Comparison of ENCODE assay signal across 10 cellular contexts in the genomic region with DNA sequence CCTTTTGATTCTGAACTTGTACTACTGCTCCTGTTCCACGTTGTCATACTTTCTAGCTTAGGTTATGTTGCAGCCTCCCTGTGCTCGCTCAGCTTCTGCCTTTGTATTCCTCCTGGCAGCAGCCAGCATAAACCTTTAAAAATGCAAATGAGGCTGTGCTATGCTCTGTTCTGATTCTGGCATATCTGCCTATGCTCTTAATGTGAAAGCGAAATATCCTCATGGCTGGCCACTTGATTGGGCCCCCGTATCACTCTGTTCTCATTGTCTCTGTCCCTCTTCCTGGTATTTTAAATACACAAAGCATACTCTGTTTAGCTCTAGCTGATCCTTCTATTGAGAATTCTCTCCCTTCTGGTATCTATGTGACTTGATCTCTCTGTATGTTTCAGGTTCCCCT.
DNase-seq lines count a peak whose midpoint lies in the region; ATAC-seq and TF ChIP-seq lines count a peak whose summit lies in the region.
"Had no signal": no experiment of that assay in that cellular context is flagged by ENCODE, and none has a peak within 500 bp of the region (broad histone marks: within the 10 kb centered on the region; RNA-seq: fewer than 3 reads in every experiment).

No MANE protein-coding gene starts in this region.

- WGBS in body of pancreas, 2 donors: 54 to 78% methylated on average over 4 of the region's 4 CpGs

- H3K4me1 ChIP-seq in body of pancreas: peaks cover 19% of the 10 kb centered on the region

- CTCF ChIA-PET in activated CD4-positive, alpha-beta T cell treated with anti-CD3 and anti-CD28 coated beads, Interleukin-2, amount 10 ng/mL, durations not matched to agents 7 days and 5 days (lab: Charles Lee): interaction anchor here (1.2 kb wide), 1 partner anchor 27 kb away, joined by 3 read pairs; no protein-coding TSS in a partner anchor

- TF ChIP-seq POLR2A in body of pancreas (IDR thresholded peaks at IDR 0.05): no peak

- H3K4me3 ChIP-seq in body of pancreas: no peak overlapping the region
- H3K4me3 ChIP-seq: Peyer's patch had no signal

- peaks cover 7% of the 10 kb centered on the region for H3K36me3 Mint-ChIP-seq in activated CD4-positive, alpha-beta T cell treated with anti-CD3 and anti-CD28 coated beads, Interleukin-2, amount 10 ng/mL, durations not matched to agents 7 days and 5 days (ENCODE audit: low read depth)

- no peaks in the 10 kb centered on the region for H3K9me3 ChIP-seq in body of pancreas
- H3K9me3 ChIP-seq: Peyer's patch had no signal

- POLR2A ChIA-PET in activated CD4-positive, alpha-beta T cell treated with anti-CD3 and anti-CD28 coated beads, Interleukin-2, amount 10 ng/mL, durations not matched to agents 7 days and 5 days (lab: Charles Lee): no interaction called here

- H3K27me3 ChIP-seq in body of pancreas: no peaks in the 10 kb centered on the region
- H3K27me3 ChIP-seq: Peyer's patch had no signal

- H3K27ac ChIP-seq in body of pancreas: no peak overlapping the region
- H3K27ac ChIP-seq: Peyer's patch had no signal

- peak overlapping the region; percentile 26 for H3K27ac Mint-ChIP-seq in activated CD4-positive, alpha-beta T cell treated with anti-CD3 and anti-CD28 coated beads, Interleukin-2, amount 10 ng/mL, durations not matched to agents 7 days and 5 days
- H3K27ac Mint-ChIP-seq in stimulated activated naive CD8-positive, alpha-beta T cell treated with anti-CD3 and anti-CD28 coated beads, Interleukin-15, amount 100 ng/mL, for 72 hours: peak overlapping the region; percentile 38 to 70

- no peak for DNase-seq in activated CD4-positive, alpha-beta T cell treated with anti-CD3 and anti-CD28 coated beads, Interleukin-2, amount 10 ng/mL, durations not matched to agents 7 days and 5 days
- no peak for DNase-seq in activated CD4-positive, alpha-beta T cell treated with anti-CD3 and anti-CD28 coated beads for 48 hours
- DNase-seq in body of pancreas (no peak), NCI-H2196 (lab: John Stamatoyannopoulos, UW; ENCODE audit: unreplicated experiment) (no peak), NCI-H1092 treated with DMSO at 0.1 percent for 48 hours (lab: John Stamatoyannopoulos, UW) (no peak)
- no peak for DNase-seq in stimulated activated naive CD8-positive, alpha-beta T cell treated with anti-CD3 and anti-CD28 coated beads, Interleukin-15, amount 100 ng/mL, for 72 hours
- DNase-seq: amygdala, Peyer's patch had no signal

- H3K9me3 Mint-ChIP-seq in activated CD4-positive, alpha-beta T cell treated with anti-CD3 and anti-CD28 coated beads, Interleukin-2, amount 10 ng/mL, durations not matched to agents 7 days and 5 days: peaks cover 2% of the 10 kb centered on the region
- no peaks in the 10 kb centered on the region for H3K9me3 Mint-ChIP-seq in stimulated activated naive CD8-positive, alpha-beta T cell treated with anti-CD3 and anti-CD28 coated beads, Interleukin-15, amount 100 ng/mL, for 72 hours

- H3K36me3 ChIP-seq in body of pancreas (replicated peaks in 1 of 2; ENCODE audit: insufficient read depth in 1 of 2, low read depth in 2 of 2): no peaks in the 10 kb centered on the region
- H3K36me3 ChIP-seq: Peyer's patch had no signal

- H3K4me1 Mint-ChIP-seq in activated CD4-positive, alpha-beta T cell treated with anti-CD3 and anti-CD28 coated beads, Interleukin-2, amount 10 ng/mL, durations not matched to agents 7 days and 5 days: peaks cover 71% of the 10 kb centered on the region
- H3K4me1 Mint-ChIP-seq in stimulated activated naive CD8-positive, alpha-beta T cell treated with anti-CD3 and anti-CD28 coated beads, Interleukin-15, amount 100 ng/mL, for 72 hours: peaks cover 92% of the 10 kb centered on the region

- no peak overlapping the region for H3K4me3 Mint-ChIP-seq in activated CD4-positive, alpha-beta T cell treated with anti-CD3 and anti-CD28 coated beads, Interleukin-2, amount 10 ng/mL, durations not matched to agents 7 days and 5 days
- peak overlapping the region; percentile 2 to 20 for H3K4me3 Mint-ChIP-seq in stimulated activated naive CD8-positive, alpha-beta T cell treated with anti-CD3 and anti-CD28 coated beads, Interleukin-15, amount 100 ng/mL, for 72 hours

- H3K27me3 Mint-ChIP-seq in activated CD4-positive, alpha-beta T cell treated with anti-CD3 and anti-CD28 coated beads, Interleukin-2, amount 10 ng/mL, durations not matched to agents 7 days and 5 days: no peaks in the 10 kb centered on the region
- no peaks in the 10 kb centered on the region for H3K27me3 Mint-ChIP-seq in stimulated activated naive CD8-positive, alpha-beta T cell treated with anti-CD3 and anti-CD28 coated beads, Interleukin-15, amount 100 ng/mL, for 72 hours

- TF ChIP-seq CTCF in body of pancreas (IDR thresholded peaks at IDR 0.05): no peak

- ATAC-seq in HG03354 (IDR thresholded peaks at IDR 0.05; ENCODE audit: poor library complexity, severe bottlenecking, unreplicated experiment): peak; percentile 62
- ATAC-seq in body of pancreas: peak; percentile 15
- no peak for ATAC-seq in stimulated activated naive CD8-positive, alpha-beta T cell treated with anti-CD3 and anti-CD28 coated beads, Interleukin-15, amount 100 ng/mL, for 72 hours
- no peak for ATAC-seq in GM21367 (IDR thresholded peaks at IDR 0.05; ENCODE audit: unreplicated experiment)

- intact Hi-C loops in body of pancreas (cut with DNase I): no loop called here

Comparison
In these comparisons a context has a peak if more than half of its experiments do, and no peak if none do; other contexts are left out.
1. ATAC-seq: peak in HG03354 (single experiment) and body of pancreas (single experiment); none in stimulated activated naive CD8-positive, alpha-beta T cell treated with anti-CD3 and anti-CD28 coated beads, Interleukin-15, amount 100 ng/mL, for 72 hours (single experiment) and GM21367 (single experiment).